In the genomic region with DNA sequence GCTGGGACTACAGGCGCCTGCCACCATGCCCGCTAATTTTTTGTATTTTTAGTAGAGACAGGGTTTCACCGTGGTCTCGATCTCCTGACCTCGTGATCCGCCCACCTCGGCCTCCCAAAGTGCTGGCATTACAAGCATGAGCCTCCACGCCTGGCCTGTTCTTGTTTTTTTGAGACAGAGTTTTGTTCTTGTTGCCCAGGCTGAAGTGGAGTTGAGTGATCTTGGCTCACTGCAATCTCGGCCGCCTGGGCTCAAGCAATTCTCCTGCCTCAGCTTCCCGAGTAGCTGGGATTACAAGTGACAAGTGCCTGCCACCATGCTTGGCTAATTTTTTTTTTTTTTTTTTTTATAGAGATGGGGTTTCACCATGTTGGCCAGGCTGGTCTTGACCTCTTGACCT, we compare ENCODE assay signal across 4 cellular contexts. TPM values are rescaled to one million over a fixed set of nuclear protein-coding genes. Genes with fewer than 3 reads are reported as not detected.
"Had no signal": no experiment of that assay in that cellular context is flagged by ENCODE, and none has a peak within 500 bp of the region (broad histone marks: within the 10 kb centered on the region; RNA-seq: fewer than 3 reads in every experiment).

No MANE protein-coding gene starts in this region.

RNA-seq across cellular contexts. Expression of a gene that starts 21.7 kb away (rescaled TPM):
- total RNA-seq: ascending aorta had no signal

RNA-seq across cellular contexts. Expression of a gene that starts 21.7 kb away (rescaled TPM):
- total RNA-seq: bronchial epithelial cell had no signal

RNA-seq across cellular contexts. Expression of a gene that starts 40.9 kb away (rescaled TPM):
- total RNA-seq: ascending aorta, bronchial epithelial cell, WTC11 had no signal
- polyA plus RNA-seq: cardiac muscle cell had no signal
